1 cellular context compared by ENCODE assay signal in genomic region chr7:131039836-131040235, GRCh38.
TF ChIP-seq lines count a peak whose summit lies in the region.

No MANE protein-coding gene starts in this region.

TF ChIP-seq in SK-N-SH, 30 proteins besides CTCF, POLR2A, EP300 and RAD21 (continued from another document):
- no peak for TF ChIP-seq IRF3 (IDR thresholded peaks at IDR 0.05; ENCODE audit: low read depth, low read length)
TF ChIP-seq in SK-N-SH: peak in this region for 0.
